In genomic region chr1:1156140-1157032, GRCh38 we compare ENCODE assay signal across 12 cellular contexts. TPM values are rescaled to one million over a fixed set of nuclear protein-coding genes. Genes with fewer than 3 reads are reported as not detected.
DNase-seq lines count a peak whose midpoint lies in the region; ATAC-seq and TF ChIP-seq lines count a peak whose summit lies in the region.
"Had no signal": no experiment of that assay in that cellular context is flagged by ENCODE, and none has a peak within 500 bp of the region (broad histone marks: within the 10 kb centered on the region; RNA-seq: fewer than 3 reads in every experiment).

No MANE protein-coding gene starts in this region.

- TF ChIP-seq CTCF in OCI-LY7 (conservative IDR thresholded peaks at IDR 0.05; ENCODE audit: low read length) = no peak
- TF ChIP-seq CTCF in endodermal cell (conservative IDR thresholded peaks at IDR 0.05) = no peak

- no peak overlapping the region for H2AFZ ChIP-seq in OCI-LY7 (ENCODE audit: low read length)

- H3K27ac ChIP-seq in OCI-LY7 (ENCODE audit: low read depth, low read length, poor library complexity, severe bottlenecking) (no peak overlapping the region), endodermal cell (ENCODE audit: low read depth, low read length) (no peak overlapping the region)

- H3K27ac Mint-ChIP-seq in T-helper 2 cell treated with Interferon-gamma antibody and Interleukin-4, amounts not matched to agents 5 μg/mL and 100 μg/mL, for 36 hours = peak overlapping the region; percentile 52
- H3K27ac Mint-ChIP-seq in endodermal cell = no peak overlapping the region

- no peak overlapping the region for H3K4me3 ChIP-seq in OCI-LY7 (ENCODE audit: low read depth, low read length, poor library complexity, severe bottlenecking)
- H3K4me3 ChIP-seq in endodermal cell (ENCODE audit: low read length) = no peak overlapping the region

- peaks cover 23% of the 10 kb centered on the region for H3K9me3 Mint-ChIP-seq in T-helper 2 cell treated with Interferon-gamma antibody and Interleukin-4, amounts not matched to agents 5 μg/mL and 100 μg/mL, for 36 hours
- H3K9me3 Mint-ChIP-seq in endodermal cell = peaks cover 23% of the 10 kb centered on the region

- H3K4me1 ChIP-seq in OCI-LY7 (ENCODE audit: insufficient read depth, low read length, poor library complexity, severe bottlenecking) = peaks cover 5% of the 10 kb centered on the region
- peaks cover 4% of the 10 kb centered on the region for H3K4me1 ChIP-seq in endodermal cell (ENCODE audit: control insufficient read depth, insufficient read depth, low read length)

- H3K4me3 Mint-ChIP-seq in T-helper 2 cell treated with Interferon-gamma antibody and Interleukin-4, amounts not matched to agents 5 μg/mL and 100 μg/mL, for 36 hours = peak overlapping the region; percentile 54
- peak overlapping the region; percentile 49 for H3K4me3 Mint-ChIP-seq in endodermal cell

- no peaks in the 10 kb centered on the region for H3K27me3 ChIP-seq in endodermal cell (ENCODE audit: control insufficient read depth, insufficient read depth, low read length, poor library complexity, severe bottlenecking)

- intact Hi-C loops in OCI-LY7 (cut with micrococcal nuclease; ENCODE audit: unreplicated experiment) (no loop called here), sciatic nerve (cut with DNase I) (no loop called here), posterior vena cava (cut with DNase I) (no loop called here)

- H3K36me3 ChIP-seq in OCI-LY7 (ENCODE audit: insufficient read depth, low read length) (no peaks in the 10 kb centered on the region), endodermal cell (ENCODE audit: control insufficient read depth, insufficient read depth, low read length) (no peaks in the 10 kb centered on the region)
- H3K36me3 ChIP-seq: thoracic aorta had no signal

- H3K9me2 ChIP-seq in OCI-LY7 (ENCODE audit: insufficient read depth, low read length) = no peaks in the 10 kb centered on the region

- H3K4me1 Mint-ChIP-seq in T-helper 2 cell treated with Interferon-gamma antibody and Interleukin-4, amounts not matched to agents 5 μg/mL and 100 μg/mL, for 36 hours (ENCODE audit: low read depth) = no peaks in the 10 kb centered on the region
- no peaks in the 10 kb centered on the region for H3K4me1 Mint-ChIP-seq in endodermal cell

- peaks cover 3% of the 10 kb centered on the region for H3K36me3 Mint-ChIP-seq in T-helper 2 cell treated with Interferon-gamma antibody and Interleukin-4, amounts not matched to agents 5 μg/mL and 100 μg/mL, for 36 hours (ENCODE audit: low read depth)
- H3K36me3 Mint-ChIP-seq in endodermal cell (ENCODE audit: low read depth) = no peaks in the 10 kb centered on the region

- H3K4me2 ChIP-seq in OCI-LY7 (ENCODE audit: low read length) = peak overlapping the region; percentile 45; the same call in 1 of the 2 replicates

- no peak for DNase-seq in T-helper 2 cell treated with Interferon-gamma antibody and Interleukin-4, amounts not matched to agents 5 μg/mL and 100 μg/mL, for 36 hours (ENCODE audit: low spot score)
- DNase-seq in T-helper 2 cell (no peak), OCI-LY7 (ENCODE audit: low spot score) (no peak), endodermal cell (no peak), sciatic nerve (ENCODE audit: low spot score) (no peak), posterior vena cava (ENCODE audit: low spot score) (no peak), DMS153 treated with DMSO at 0.1 percent for 48 hours (lab: John Stamatoyannopoulos, UW; ENCODE audit: unreplicated experiment) (no peak), NCI-H1105 treated with DMSO at 0.1 percent for 48 hours (lab: John Stamatoyannopoulos, UW) (no peak)

- H4K20me1 ChIP-seq in OCI-LY7 (ENCODE audit: insufficient read depth, low read length) = no peaks in the 10 kb centered on the region

- no peaks in the 10 kb centered on the region for H3K79me2 ChIP-seq in OCI-LY7 (ENCODE audit: insufficient read depth, low read depth, low read length)

- WGBS in endodermal cell (ENCODE audit: insufficient coverage in 1 of 2, insufficient read length in 1 of 2), 2 experiments = 92 to 95% methylated on average over 16 to 26 of the region's 26 CpGs

- no peaks in the 10 kb centered on the region for H3K9me3 ChIP-seq in OCI-LY7 (ENCODE audit: low read length)
- peaks cover 13% of the 10 kb centered on the region for H3K9me3 ChIP-seq in endodermal cell (ENCODE audit: control insufficient read depth, low read length)

- POLR2A ChIA-PET in OCI-LY7 (lab: Charles Lee) = no interaction called here

- no peak overlapping the region for H3K9ac ChIP-seq in endodermal cell (ENCODE audit: extremely low read depth, low read length, poor library complexity, severe bottlenecking)

- no TSS peak for BruUV-seq in OCI-LY7 (replicated peaks; lab: Mats Ljungman, UMichigan)

- peak; percentile 1 for ATAC-seq in sciatic nerve

- CTCF ChIA-PET in OCI-LY7 (lab: Charles Lee; ENCODE audit: unreplicated experiment) = no interaction called here

- H3K27me3 Mint-ChIP-seq in T-helper 2 cell treated with Interferon-gamma antibody and Interleukin-4, amounts not matched to agents 5 μg/mL and 100 μg/mL, for 36 hours (ENCODE audit: low read depth) = no peaks in the 10 kb centered on the region
- H3K27me3 Mint-ChIP-seq in endodermal cell (ENCODE audit: insufficient read depth) = peaks cover 21% of the 10 kb centered on the region

RNA-seq across cellular contexts. Expression of gene TTLL10, which starts 17.3 kb away (rescaled TPM):
- total RNA-seq in OCI-LY7 (2014; rRNA removed; shearing (Covaris generic)) = not detected in 2 replicates
- total RNA-seq in OCI-LY7 (2022) = not detected in 2 replicates
- 1 to 10 TPM in 1 of 2 donors, under 1 TPM in 1; 0.93 to 1.2 TPM for total RNA-seq in endodermal cell
- polyA plus RNA-seq in endodermal cell (2013, experiment 1 of 2) = 1.1 TPM
- 0.21 TPM for polyA plus RNA-seq in endodermal cell (2013, experiment 2 of 2)
- 0.71 TPM for total RNA-seq in sciatic nerve
- total RNA-seq in posterior vena cava = under 1 TPM in 1 of 2 donors, not detected in 1; 0.19 TPM
- total RNA-seq: A172, dermis microvascular lymphatic vessel endothelial cell, skeletal muscle tissue, thoracic aorta had no signal

RNA-seq across cellular contexts. Expression of gene C1orf159, which starts 40.5 kb away (rescaled TPM):
- total RNA-seq in OCI-LY7 (2014; rRNA removed; shearing (Covaris generic)) = 13.1 and 27.6 TPM in 2 replicates
- total RNA-seq in OCI-LY7 (2022) (24.1 and 24.5 TPM in 2 replicates), endodermal cell (10 to 100 TPM; 23.1 to 29.5 TPM), sciatic nerve (12.0 TPM), posterior vena cava (1 to 10 TPM; 6.7 to 7.4 TPM)
- polyA plus RNA-seq in endodermal cell (2013, experiment 1 of 2) = 22.6 TPM
- 22.5 TPM for polyA plus RNA-seq in endodermal cell (2013, experiment 2 of 2)

RNA-seq across cellular contexts. Expression of gene TNFRSF18, which starts 50.0 kb away (rescaled TPM):
- total RNA-seq in OCI-LY7 (2014; rRNA removed; shearing (Covaris generic)) = not detected in 2 replicates
- total RNA-seq in OCI-LY7 (2022) (not detected in 2 replicates), endodermal cell (1 to 10 TPM in 1 of 2 donors, under 1 TPM in 1; 0.95 to 1.7 TPM), sciatic nerve (0.58 TPM), posterior vena cava (under 1 TPM; 0.33 to 0.93 TPM)
- not detected for polyA plus RNA-seq in endodermal cell (2013, experiment 1 of 2)
- polyA plus RNA-seq in endodermal cell (2013, experiment 2 of 2) = 0.25 TPM
- total RNA-seq: A172 had no signal

RNA-seq across cellular contexts. Expression of gene TNFRSF4, which starts 57.6 kb away (rescaled TPM):
- not detected in 2 replicates for total RNA-seq in OCI-LY7 (2014; rRNA removed; shearing (Covaris generic))
- total RNA-seq in OCI-LY7 (2022) (1.1 and 1.4 TPM in 2 replicates), endodermal cell (under 1 TPM in 1 of 2 donors, not detected in 1; 0.20 TPM), sciatic nerve (2.5 TPM), posterior vena cava (1 to 10 TPM; 2.0 to 2.8 TPM)
- polyA plus RNA-seq in endodermal cell (2013, experiment 1 of 2) = not detected
- not detected for polyA plus RNA-seq in endodermal cell (2013, experiment 2 of 2)
- total RNA-seq: A172 had no signal
